Comparison of ENCODE assay signal across 32 cellular contexts in the genomic region with DNA sequence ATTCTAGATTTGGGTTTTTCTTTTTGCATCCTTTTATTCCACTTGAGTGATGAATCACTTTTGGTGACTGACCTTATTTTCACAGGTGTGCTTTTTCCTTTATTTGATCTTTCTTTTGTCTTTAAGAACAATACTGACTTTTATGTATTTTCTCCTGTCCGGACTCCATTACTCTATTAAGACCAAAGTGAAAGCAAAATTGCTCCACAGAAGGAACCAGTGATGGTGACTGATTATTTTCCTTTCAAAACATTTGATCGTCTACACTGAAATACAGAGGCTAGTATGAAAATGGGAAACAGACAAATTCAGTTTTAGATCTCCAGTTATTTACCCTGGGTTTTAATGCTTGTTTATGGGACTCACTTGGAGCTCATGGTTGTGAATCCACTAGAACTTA. TPM values are rescaled to one million over a fixed set of nuclear protein-coding genes. Genes with fewer than 3 reads are reported as not detected.
DNase-seq lines count a peak whose midpoint lies in the region; ATAC-seq and TF ChIP-seq lines count a peak whose summit lies in the region.
"Had no signal": no experiment of that assay in that cellular context is flagged by ENCODE, and none has a peak within 500 bp of the region (broad histone marks: within the 10 kb centered on the region; RNA-seq: fewer than 3 reads in every experiment).

No MANE protein-coding gene starts in this region.

- H3K4me1 ChIP-seq in breast epithelium (no peaks in the 10 kb centered on the region), foreskin keratinocyte (peaks cover 11% of the 10 kb centered on the region)
- H3K4me1 ChIP-seq: tibial nerve had no signal

- POLR2A ChIA-PET in MCF 10A (lab: Yijun Ruan, JAX), result interaction anchor here (0.8 kb wide), 1 partner anchor 16 kb away, joined by 3 read pairs; the partner anchor contains the start of gene EXOC4

- no peaks in the 10 kb centered on the region for H3K36me3 ChIP-seq in breast epithelium
- H3K36me3 ChIP-seq in MG63, result no peaks in the 10 kb centered on the region
- H3K36me3 ChIP-seq: BE2C had no signal

- H3K27me3 Mint-ChIP-seq in MCF 10A (ENCODE audit: insufficient read depth, unreplicated experiment), result no peaks in the 10 kb centered on the region
- no peaks in the 10 kb centered on the region for H3K27me3 Mint-ChIP-seq in stimulated activated memory B cell treated with anti-CD40 and anti-IgM and Interleukin-4, amounts not matched to agents 10 μg/mL and 1 μg/mL and 100 μg/mL, for 72 hours
- H3K27me3 Mint-ChIP-seq: activated CD4-positive, alpha-beta memory T cell treated with anti-CD3 and anti-CD28 coated beads, Interleukin-2, amount 10 ng/mL, durations not matched to agents 7 days and 5 days; naive B cell; T-helper 17 cell had no signal

- TF ChIP-seq CTCF in breast epithelium (IDR thresholded peaks at IDR 0.05) (no peak), MCF 10A (IDR thresholded peaks at IDR 0.05; ENCODE audit: unreplicated experiment) (no peak), foreskin keratinocyte (conservative IDR thresholded peaks at IDR 0.05) (no peak)

- no peak overlapping the region for H3K27ac Mint-ChIP-seq in MCF 10A (ENCODE audit: low read depth, unreplicated experiment)
- no peak overlapping the region for H3K27ac Mint-ChIP-seq in stimulated activated memory B cell treated with anti-CD40 and anti-IgM and Interleukin-4, amounts not matched to agents 10 μg/mL and 1 μg/mL and 100 μg/mL, for 72 hours
- H3K27ac Mint-ChIP-seq: activated CD4-positive, alpha-beta memory T cell treated with anti-CD3 and anti-CD28 coated beads, Interleukin-2, amount 10 ng/mL, durations not matched to agents 7 days and 5 days; mesothelial cell of epicardium; naive B cell had no signal

- H3K27me3 ChIP-seq in breast epithelium, result no peaks in the 10 kb centered on the region
- no peaks in the 10 kb centered on the region for H3K27me3 ChIP-seq in foreskin keratinocyte
- H3K27me3 ChIP-seq in MG63, result no peaks in the 10 kb centered on the region
- H3K27me3 ChIP-seq: BE2C, tibial nerve had no signal

- CTCF ChIA-PET in MCF 10A (lab: Yijun Ruan, JAX), result interaction anchor here (0.6 to 0.7 kb wide), 2 partner anchors 648 to 1190 kb away, joined by 3 to 5 read pairs; no protein-coding TSS in a partner anchor

- H3K9me3 Mint-ChIP-seq in MCF 10A (ENCODE audit: unreplicated experiment), result no peaks in the 10 kb centered on the region
- H3K9me3 Mint-ChIP-seq in stimulated activated memory B cell treated with anti-CD40 and anti-IgM and Interleukin-4, amounts not matched to agents 10 μg/mL and 1 μg/mL and 100 μg/mL, for 72 hours, result no peaks in the 10 kb centered on the region
- H3K9me3 Mint-ChIP-seq: activated CD4-positive, alpha-beta memory T cell treated with anti-CD3 and anti-CD28 coated beads, Interleukin-2, amount 10 ng/mL, durations not matched to agents 7 days and 5 days; mesothelial cell of epicardium; naive B cell had no signal

- H3K27ac ChIP-seq in breast epithelium (no peak overlapping the region), foreskin keratinocyte (no peak overlapping the region)
- H3K27ac ChIP-seq: PC-9, tibial nerve had no signal

- ATAC-seq in foreskin keratinocyte (peak; percentile 35), SK-N-SH treated with all-trans-retinoic acid at 6 μM for 48 hours (no peak)
- no peak for ATAC-seq in stimulated activated memory B cell treated with anti-CD40 and anti-IgM and Interleukin-4, amounts not matched to agents 10 μg/mL and 1 μg/mL and 100 μg/mL, for 72 hours
- ATAC-seq: Right ventricle myocardium inferior, T-helper 17 cell had no signal

- H3K4me3 ChIP-seq in breast epithelium, result peak overlapping the region in 2 of 3 donors; percentile 2 to 31
- no peak overlapping the region for H3K4me3 ChIP-seq in MG63
- H3K4me3 ChIP-seq: PC-9, tibial nerve had no signal

- DNase-seq in breast epithelium (ENCODE audit: low spot score in 2 of 2) (no peak), MCF 10A (ENCODE audit: unreplicated experiment) (no peak), OCI-M1 (lab: John Stamatoyannopoulos, UW) (peak; percentile 22), foreskin keratinocyte (no peak), MG63 (no peak), KG1 (lab: John Stamatoyannopoulos, UW) (no peak)
- DNase-seq: ACHN; activated CD4-positive, alpha-beta memory T cell treated with anti-CD3 and anti-CD28 coated beads, Interleukin-2, amount 10 ng/mL, durations not matched to agents 7 days and 5 days; activated CD4-positive, CD25-positive, alpha-beta regulatory T cell treated with anti-CD3 and anti-CD28 coated beads, Interleukin-2, amount 50 U/mL, for 72 hours; activated CD8-positive, alpha-beta memory T cell treated with anti-CD3 and anti-CD28 coated beads, Interleukin-2, amount 50 U/mL, for 4 hours; activated naive CD4-positive, alpha-beta T cell treated with anti-CD3 and anti-CD28 coated beads, Interleukin-2, amount 50 U/mL, for 16 hours; BE2C; COR-L47; effector CD8-positive, alpha-beta T cell; erythroblast; foreskin fibroblast; GF-D8; head of caudate nucleus; naive B cell; NCI-H1105; NCI-H187 treated with DMSO at 0.1 percent for 48 hours; NCI-H2171; NCI-H510A; PC-9; SK-N-SH; stimulated activated CD4-positive, alpha-beta T cell treated with anti-CD3 and anti-CD28 coated beads, Interleukin-4, amount 100 ng/mL, for 24 hours; T-helper 17 cell had no signal

- no TSS peak for BruUV-seq in MCF 10A (replicated peaks; lab: Mats Ljungman, UMichigan)

- peaks cover 15% of the 10 kb centered on the region for H3K36me3 Mint-ChIP-seq in MCF 10A (ENCODE audit: insufficient read depth, unreplicated experiment)
- H3K36me3 Mint-ChIP-seq in stimulated activated memory B cell treated with anti-CD40 and anti-IgM and Interleukin-4, amounts not matched to agents 10 μg/mL and 1 μg/mL and 100 μg/mL, for 72 hours, result peaks cover 28% of the 10 kb centered on the region
- H3K36me3 Mint-ChIP-seq: mesothelial cell of epicardium had no signal

- H3K9me3 ChIP-seq in breast epithelium (no peaks in the 10 kb centered on the region), MG63 (no peaks in the 10 kb centered on the region)
- H3K9me3 ChIP-seq: BE2C, SK-N-SH, tibial nerve had no signal

- H3K4me3 Mint-ChIP-seq in MCF 10A (ENCODE audit: unreplicated experiment), result no peak overlapping the region
- H3K4me3 Mint-ChIP-seq in stimulated activated memory B cell treated with anti-CD40 and anti-IgM and Interleukin-4, amounts not matched to agents 10 μg/mL and 1 μg/mL and 100 μg/mL, for 72 hours, result no peak overlapping the region
- H3K4me3 Mint-ChIP-seq: activated CD4-positive, alpha-beta memory T cell treated with anti-CD3 and anti-CD28 coated beads, Interleukin-2, amount 10 ng/mL, durations not matched to agents 7 days and 5 days; mesothelial cell of epicardium; naive B cell; T-helper 17 cell had no signal

- intact Hi-C loops in breast epithelium (cut with DNase I; ENCODE audit: low total_unique reads), result loop anchor here (5.0 kb wide), 1 partner anchor 1029 kb away; no protein-coding TSS in a partner anchor
- intact Hi-C loops in MCF 10A (cut with micrococcal nuclease), result no loop called here

- peaks cover 15% of the 10 kb centered on the region for H3K4me1 Mint-ChIP-seq in MCF 10A (ENCODE audit: insufficient read depth, unreplicated experiment)
- H3K4me1 Mint-ChIP-seq in stimulated activated memory B cell treated with anti-CD40 and anti-IgM and Interleukin-4, amounts not matched to agents 10 μg/mL and 1 μg/mL and 100 μg/mL, for 72 hours, result peaks cover 15% of the 10 kb centered on the region

- no peak for TF ChIP-seq POLR2A in breast epithelium (IDR thresholded peaks at IDR 0.05)

TF ChIP-seq in SK-N-SH treated with all-trans-retinoic acid at 6 μM for 48 hours, 23 proteins besides CTCF, POLR2A, EP300 and RAD21:
- no peak for TF ChIP-seq ZFP30 (CRISPR knock-in tag; IDR thresholded peaks at IDR 0.05)
- no peak for TF ChIP-seq ISL1 (CRISPR knock-in tag; IDR thresholded peaks at IDR 0.05)
- no peak for TF ChIP-seq PATZ1 (CRISPR knock-in tag; IDR thresholded peaks at IDR 0.05; ENCODE audit: borderline replicate concordance)
- no peak for TF ChIP-seq ZNF70 (CRISPR knock-in tag; IDR thresholded peaks at IDR 0.05)
- no peak for TF ChIP-seq RARB (CRISPR knock-in tag; IDR thresholded peaks at IDR 0.05)
- no peak for TF ChIP-seq ESRRG (CRISPR knock-in tag; IDR thresholded peaks at IDR 0.05)
- TF ChIP-seq CREB5 (CRISPR knock-in tag; IDR thresholded peaks at IDR 0.05; ENCODE audit: low read depth), result no peak

RNA-seq across cellular contexts. Expression of gene EXOC4, which starts 15.5 kb away (rescaled TPM):
- total RNA-seq in breast epithelium (100 to 1,000 TPM in 1 of 3 donors, 10 to 100 TPM in 2; 88.3 to 136 (median 99.6) TPM), MCF 10A (2022) (105 and 127 TPM in 2 replicates), foreskin keratinocyte (28.8 and 31.7 TPM in 2 replicates)
- polyA plus RNA-seq in foreskin keratinocyte, result 11.4 and 12.7 TPM in 2 replicates
- 6.4 and 24.1 TPM in 2 replicates for total RNA-seq in MG63 (2014; rRNA removed; shearing (Covaris generic); ENCODE audit: low replicate concordance)
